In the genomic region with DNA sequence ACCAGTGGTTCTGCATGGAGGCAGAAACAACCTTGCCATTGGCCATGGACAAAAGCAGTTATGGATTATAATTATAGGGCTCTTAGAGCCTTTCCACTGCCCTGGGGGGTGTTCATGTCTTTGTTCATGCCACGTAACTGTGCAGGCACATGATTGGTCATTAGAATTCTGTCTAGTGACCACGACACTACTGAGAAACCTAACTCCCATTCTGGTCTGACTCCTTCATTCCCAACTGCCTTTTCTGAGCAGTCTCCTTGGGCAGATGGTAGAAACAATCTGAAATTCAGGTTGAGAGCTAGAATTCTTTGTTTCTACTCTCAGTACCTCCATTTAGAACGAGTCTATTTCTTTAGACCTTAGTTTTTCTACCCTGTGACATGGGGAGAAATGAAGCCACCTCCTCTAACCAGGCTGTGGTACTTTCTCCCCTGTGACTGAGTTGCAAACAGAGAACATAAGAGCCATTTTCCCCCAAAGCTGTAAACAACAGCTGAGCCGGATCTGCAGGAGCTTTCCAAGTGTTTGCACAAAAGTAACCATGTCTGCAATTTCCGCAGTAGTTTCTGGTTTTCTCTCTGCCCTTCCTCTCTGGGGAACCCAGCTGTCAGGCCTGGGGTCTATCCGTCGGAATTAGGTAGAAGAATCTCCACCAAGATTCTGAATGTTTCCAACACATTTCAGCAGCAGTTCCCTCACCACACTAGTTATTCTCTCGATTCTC, we compare ENCODE assay signal across 8 cellular contexts. TPM values are rescaled to one million over a fixed set of nuclear protein-coding genes. Genes with fewer than 3 reads are reported as not detected.
DNase-seq lines count a peak whose midpoint lies in the region; TF ChIP-seq lines count a peak whose summit lies in the region.
"Had no signal": no experiment of that assay in that cellular context is flagged by ENCODE, and none has a peak within 500 bp of the region (broad histone marks: within the 10 kb centered on the region; RNA-seq: fewer than 3 reads in every experiment).

No MANE protein-coding gene starts in this region.

- peak; percentile 47 for DNase-seq in NCI-H446 treated with DMSO at 0.1 percent for 48 hours (lab: John Stamatoyannopoulos, UW)
- peak; percentile 86 for DNase-seq in dermis blood vessel endothelial cell
- peak; percentile 47 for DNase-seq in middle frontal gyrus (ENCODE audit: extremely low spot score, low spot score)
- DNase-seq in tibial nerve (ENCODE audit: low spot score in 2 of 2), result no peak
- DNase-seq in stimulated activated CD4-positive, alpha-beta T cell treated with anti-CD3 and anti-CD28 coated beads, Interleukin-15, amount 100 ng/mL, for 24 hours, result no peak
- no peak for DNase-seq in dedifferentiated amniotic fluid mesenchymal stem cell (ENCODE audit: extremely low spot score)
- no peak for DNase-seq in NCI-H128 (lab: John Stamatoyannopoulos, UW; ENCODE audit: unreplicated experiment)
- DNase-seq: SHP77 had no signal

- no peak for TF ChIP-seq CTCF in tibial nerve (IDR thresholded peaks at IDR 0.05)

- H3K27ac ChIP-seq in tibial nerve, result peak overlapping the region in 3 of 4 donors; percentile 51 to 79 (median 58)

- 45% methylated on average over 8 of the region's 8 CpGs for WGBS in tibial nerve, 2 donors

- H3K4me3 ChIP-seq in tibial nerve, result no peak overlapping the region

- peak in 1 of 2 donors; percentile 49 for TF ChIP-seq EP300 in tibial nerve (IDR thresholded peaks at IDR 0.05)

- TF ChIP-seq POLR2A in tibial nerve (IDR thresholded peaks at IDR 0.05), result no peak

- H3K27me3 ChIP-seq in tibial nerve, result no peaks in the 10 kb centered on the region

- no peaks in the 10 kb centered on the region for H3K9me3 ChIP-seq in tibial nerve

- peaks cover 0 to 58% (median 26%) of the 10 kb centered on the region in 4 donors for H3K4me1 ChIP-seq in tibial nerve

- peaks cover 0 to 60% (median 0%) of the 10 kb centered on the region in 3 donors for H3K36me3 ChIP-seq in tibial nerve

RNA-seq across cellular contexts. Expression of gene IPO9, which starts 37.7 kb away (rescaled TPM):
- total RNA-seq in dermis blood vessel endothelial cell, result 32.5 and 33.6 TPM in 2 replicates
- total RNA-seq in tibial nerve, result 10 to 100 TPM; 13.3 to 22.1 (median 15.3) TPM

Comparison
In these comparisons a context has a peak if more than half of its experiments do, and no peak if none do; other contexts are left out.
1. DNase-seq: peak in NCI-H446 treated with DMSO at 0.1 percent for 48 hours (single experiment), dermis blood vessel endothelial cell (single experiment) and middle frontal gyrus (single experiment); none in tibial nerve (0 of 2), stimulated activated CD4-positive, alpha-beta T cell treated with anti-CD3 and anti-CD28 coated beads, Interleukin-15, amount 100 ng/mL, for 24 hours (single experiment), dedifferentiated amniotic fluid mesenchymal stem cell (single experiment) and NCI-H128 (single experiment).